ENCODE assay signal across 26 cellular contexts in genomic region chr2:129767987-129768386, GRCh38.
"Had no signal": no experiment of that assay in that cellular context is flagged by ENCODE, and none has a peak within 500 bp of the region (broad histone marks: within the 10 kb centered on the region; RNA-seq: fewer than 3 reads in every experiment).

No MANE protein-coding gene starts in this region.

- H3K4me3 Mint-ChIP-seq: natural killer cell; stimulated activated effector memory CD8-positive, alpha-beta T cell treated with anti-CD3 and anti-CD28 coated beads, Interleukin-12 subunit alpha, Interleukin-12 subunit beta, amount 100 ng/mL, for 72 hours; stimulated activated naive CD8-positive, alpha-beta T cell treated with anti-CD3 and anti-CD28 coated beads, Interleukin-15, amount 100 ng/mL, for 72 hours; T-helper 1 cell treated with Interleukin-12 subunit alpha and Interleukin-12 subunit beta and Interleukin-4 antibody, amounts not matched to agents 30 μg/mL and 1 μg/mL, for 36 hours had no signal

- ATAC-seq: activated naive CD4-positive, alpha-beta T cell treated with anti-CD3 and anti-CD28 coated beads, Interleukin-2, amount 50 U/mL, for 72 hours; heart right ventricle; left lung; lower lobe of right lung; natural killer cell; sciatic nerve; stimulated activated effector memory CD8-positive, alpha-beta T cell treated with anti-CD3 and anti-CD28 coated beads, Interleukin-12 subunit alpha, Interleukin-12 subunit beta, amount 100 ng/mL, for 72 hours; stimulated activated naive CD8-positive, alpha-beta T cell treated with anti-CD3 and anti-CD28 coated beads, Interleukin-15, amount 100 ng/mL, for 72 hours had no signal

- H3K36me3 Mint-ChIP-seq: activated naive CD4-positive, alpha-beta T cell treated with anti-CD3 and anti-CD28 coated beads, Interleukin-2, amount 50 U/mL, for 72 hours; natural killer cell; stimulated activated effector memory CD8-positive, alpha-beta T cell treated with anti-CD3 and anti-CD28 coated beads, Interleukin-12 subunit alpha, Interleukin-12 subunit beta, amount 100 ng/mL, for 72 hours had no signal

- H3K4me1 Mint-ChIP-seq: natural killer cell; stimulated activated effector memory CD8-positive, alpha-beta T cell treated with anti-CD3 and anti-CD28 coated beads, Interleukin-12 subunit alpha, Interleukin-12 subunit beta, amount 100 ng/mL, for 72 hours; stimulated activated naive CD8-positive, alpha-beta T cell treated with anti-CD3 and anti-CD28 coated beads, Interleukin-15, amount 100 ng/mL, for 72 hours had no signal

- FAIRE-seq: bronchial epithelial cell, colon, TTC549 had no signal

- DNase-seq: activated CD4-positive, alpha-beta T cell treated with anti-CD3 and anti-CD28 coated beads for 4 hours; activated CD4-positive, alpha-beta T cell treated with anti-CD3 and anti-CD28 coated beads, Interleukin-2, amount 50 U/mL, for 4 hours; activated T-cell treated with anti-CD3 and anti-CD28 coated beads, Interleukin-2, amount 50 U/mL, for 1 hour; dermis blood vessel endothelial cell; effector memory CD4-positive, alpha-beta T cell; foreskin fibroblast; heart right ventricle; left lung; lower lobe of right lung; mesenchymal stem cell; natural killer cell; ovary; stimulated activated CD4-positive, alpha-beta T cell treated with anti-CD3 and anti-CD28 coated beads, Interleukin-12 subunit alpha, Interleukin-12 subunit beta, amount 100 ng/mL, for 4 hours; stimulated activated CD4-positive, alpha-beta T cell treated with anti-CD3 and anti-CD28 coated beads, Interleukin-4, amount 100 ng/mL, for 1 hour; stimulated activated naive CD8-positive, alpha-beta T cell treated with anti-CD3 and anti-CD28 coated beads, Interleukin-15, amount 100 ng/mL, for 72 hours; SW 1271; T-helper 9 cell; thyroid gland had no signal

- H3K27ac Mint-ChIP-seq: activated naive CD4-positive, alpha-beta T cell treated with anti-CD3 and anti-CD28 coated beads, Interleukin-2, amount 50 U/mL, for 72 hours; natural killer cell; progenitor cell of endocrine pancreas; stimulated activated effector memory CD8-positive, alpha-beta T cell treated with anti-CD3 and anti-CD28 coated beads, Interleukin-12 subunit alpha, Interleukin-12 subunit beta, amount 100 ng/mL, for 72 hours; T-helper 1 cell treated with Interleukin-12 subunit alpha and Interleukin-12 subunit beta and Interleukin-4 antibody, amounts not matched to agents 30 μg/mL and 1 μg/mL, for 36 hours had no signal

- H3K9me3 Mint-ChIP-seq: natural killer cell; stimulated activated effector memory CD8-positive, alpha-beta T cell treated with anti-CD3 and anti-CD28 coated beads, Interleukin-12 subunit alpha, Interleukin-12 subunit beta, amount 100 ng/mL, for 72 hours; T-helper 1 cell treated with Interleukin-12 subunit alpha and Interleukin-12 subunit beta and Interleukin-4 antibody, amounts not matched to agents 30 μg/mL and 1 μg/mL, for 36 hours had no signal
